Comparison of ENCODE assay signal across 8 cellular contexts in the genomic region with DNA sequence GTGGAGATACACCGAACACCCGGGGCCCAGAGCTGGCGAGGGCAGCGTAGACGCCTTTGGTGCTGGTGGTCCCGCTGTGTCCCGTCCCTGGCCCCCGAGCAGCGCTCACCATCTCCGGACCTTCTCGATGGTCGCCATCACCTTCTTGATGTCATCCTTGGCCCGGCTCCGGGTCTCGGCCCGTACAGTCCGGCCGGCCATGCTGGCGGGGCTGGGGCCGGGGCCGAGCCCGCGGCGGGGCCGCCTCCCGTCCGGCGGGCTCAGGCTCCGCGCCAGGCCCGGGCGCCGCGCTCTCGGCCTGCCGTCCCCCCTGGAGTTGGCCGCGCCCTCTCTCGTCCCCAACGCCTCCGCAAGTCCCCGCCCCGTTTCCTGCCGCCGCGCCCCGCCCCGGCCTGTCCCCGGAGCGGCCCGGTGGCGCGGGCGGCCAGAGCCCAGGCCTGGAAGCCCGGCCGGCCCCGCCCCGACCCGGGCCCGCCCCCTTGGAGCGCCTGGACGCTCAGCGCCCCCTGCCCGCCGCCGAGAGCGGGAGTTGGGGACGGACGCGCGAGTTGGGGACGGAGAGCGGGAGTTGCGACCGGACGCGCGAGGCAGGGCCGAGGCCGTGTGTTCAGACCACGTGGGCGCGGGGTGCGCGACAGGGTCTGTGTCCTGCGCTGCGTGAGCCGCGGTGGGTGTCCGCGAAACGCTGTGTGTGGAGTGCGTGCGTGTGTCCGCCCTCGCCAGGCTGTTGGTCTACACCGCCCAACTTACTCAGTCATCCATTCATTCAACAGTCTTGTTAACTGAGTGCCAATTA. TPM values are rescaled to one million over a fixed set of nuclear protein-coding genes. Genes with fewer than 3 reads are reported as not detected.
DNase-seq lines count a peak whose midpoint lies in the region; ATAC-seq and TF ChIP-seq lines count a peak whose summit lies in the region.

TSS of gene BCL7C (minus strand) at position 334 of the 796 bp plus-strand sequence. CDS start at position 201, 133 bp downstream.

- no peaks in the 10 kb centered on the region for H3K9me3 Mint-ChIP-seq in CD8-positive, alpha-beta T cell
- H3K9me3 Mint-ChIP-seq in activated CD8-positive, alpha-beta memory T cell treated with anti-CD3 and anti-CD28 coated beads, Interleukin-2, amount 10 ng/mL, durations not matched to agents 7 days and 5 days (ENCODE audit: low read depth): no peaks in the 10 kb centered on the region
- no peaks in the 10 kb centered on the region for H3K9me3 Mint-ChIP-seq in endodermal cell
- H3K9me3 Mint-ChIP-seq in mesothelial cell of epicardium: no peaks in the 10 kb centered on the region

- intact Hi-C loops in CD8-positive, alpha-beta T cell (cut with DNase I, micrococcal nuclease): loop anchor here (1.0 kb wide), 2 partner anchors 8 to 19 kb away; no protein-coding TSS in a partner anchor

- H3K4me1 ChIP-seq in CD8-positive, alpha-beta T cell (ENCODE audit: insufficient read depth, low read length): peaks cover 33% of the 10 kb centered on the region
- H3K4me1 ChIP-seq in endodermal cell (ENCODE audit: control insufficient read depth, insufficient read depth, low read length): peaks cover 15% of the 10 kb centered on the region

- no peaks in the 10 kb centered on the region for H3K9me3 ChIP-seq in CD8-positive, alpha-beta T cell (ENCODE audit: low read length)
- no peaks in the 10 kb centered on the region for H3K9me3 ChIP-seq in endodermal cell (ENCODE audit: control insufficient read depth, low read length)

- no peak for TF ChIP-seq CTCF in CD8-positive, alpha-beta T cell (IDR thresholded peaks at IDR 0.05)
- TF ChIP-seq CTCF in endodermal cell (conservative IDR thresholded peaks at IDR 0.05) (peak; percentile 64), mesothelial cell of epicardium (IDR thresholded peaks at IDR 0.05; ENCODE audit: unreplicated experiment) (peak; percentile 25)

- H3K4me1 Mint-ChIP-seq in CD8-positive, alpha-beta T cell (ENCODE audit: low read depth): peaks cover 43% of the 10 kb centered on the region
- peaks cover 41% of the 10 kb centered on the region for H3K4me1 Mint-ChIP-seq in activated CD8-positive, alpha-beta memory T cell treated with anti-CD3 and anti-CD28 coated beads, Interleukin-2, amount 10 ng/mL, durations not matched to agents 7 days and 5 days
- H3K4me1 Mint-ChIP-seq in endodermal cell (peaks cover 20% of the 10 kb centered on the region), mesothelial cell of epicardium (peaks cover 43% of the 10 kb centered on the region)

- peak within 1 kb of the TSS; percentile 72 for H3K4me3 ChIP-seq in CD8-positive, alpha-beta T cell (ENCODE audit: low read depth, low read length)
- peak within 1 kb of the TSS; percentile 88 for H3K4me3 ChIP-seq in endodermal cell (ENCODE audit: low read length)

- ATAC-seq in CD8-positive, alpha-beta T cell: peak; percentile 73
- ATAC-seq in GM19372 (IDR thresholded peaks at IDR 0.05; ENCODE audit: low read depth, unreplicated experiment) (peak; percentile 67), HG03558 (IDR thresholded peaks at IDR 0.05; ENCODE audit: extremely low read depth, unreplicated experiment) (peak; percentile 37)
- peak; percentile 91 for ATAC-seq in activated CD8-positive, alpha-beta memory T cell treated with anti-CD3 and anti-CD28 coated beads, Interleukin-2, amount 10 ng/mL, durations not matched to agents 7 days and 5 days

- POLR2A ChIA-PET in CD8-positive, alpha-beta T cell (lab: Charles Lee): interaction anchor here (1.0 to 2.3 kb wide), 3 partner anchors 8 to 157 kb away, joined by 3 to 11 read pairs (median 8); no protein-coding TSS in a partner anchor

- WGBS in endodermal cell (ENCODE audit: insufficient coverage in 1 of 2, insufficient read length in 1 of 2), 2 experiments: 1 to 2% methylated on average over 33 to 97 of the region's 97 CpGs

- peak within 1 kb of the TSS; percentile 88 for H3K4me3 Mint-ChIP-seq in CD8-positive, alpha-beta T cell
- peak within 1 kb of the TSS; percentile 85 for H3K4me3 Mint-ChIP-seq in activated CD8-positive, alpha-beta memory T cell treated with anti-CD3 and anti-CD28 coated beads, Interleukin-2, amount 10 ng/mL, durations not matched to agents 7 days and 5 days
- H3K4me3 Mint-ChIP-seq in endodermal cell (peak within 1 kb of the TSS; percentile 74), mesothelial cell of epicardium (peak within 1 kb of the TSS; percentile 80)

- H3K27ac Mint-ChIP-seq in CD8-positive, alpha-beta T cell: peak within 1 kb of the TSS; percentile 92
- peak within 1 kb of the TSS; percentile 75 for H3K27ac Mint-ChIP-seq in activated CD8-positive, alpha-beta memory T cell treated with anti-CD3 and anti-CD28 coated beads, Interleukin-2, amount 10 ng/mL, durations not matched to agents 7 days and 5 days
- peak within 1 kb of the TSS; percentile 84 for H3K27ac Mint-ChIP-seq in endodermal cell
- H3K27ac Mint-ChIP-seq in mesothelial cell of epicardium: peak within 1 kb of the TSS; percentile 100

- H3K36me3 ChIP-seq in CD8-positive, alpha-beta T cell (ENCODE audit: insufficient read depth, low read length): peaks cover 4% of the 10 kb centered on the region
- peaks cover 29% of the 10 kb centered on the region for H3K36me3 ChIP-seq in endodermal cell (ENCODE audit: control insufficient read depth, insufficient read depth, low read length)

- H3K27me3 Mint-ChIP-seq in CD8-positive, alpha-beta T cell (ENCODE audit: low read depth): no peaks in the 10 kb centered on the region
- no peaks in the 10 kb centered on the region for H3K27me3 Mint-ChIP-seq in activated CD8-positive, alpha-beta memory T cell treated with anti-CD3 and anti-CD28 coated beads, Interleukin-2, amount 10 ng/mL, durations not matched to agents 7 days and 5 days
- no peaks in the 10 kb centered on the region for H3K27me3 Mint-ChIP-seq in endodermal cell (ENCODE audit: insufficient read depth)
- H3K27me3 Mint-ChIP-seq in mesothelial cell of epicardium (ENCODE audit: low read depth): no peaks in the 10 kb centered on the region

- no peaks in the 10 kb centered on the region for H3K27me3 ChIP-seq in CD8-positive, alpha-beta T cell (ENCODE audit: insufficient read depth, low read length)
- no peaks in the 10 kb centered on the region for H3K27me3 ChIP-seq in endodermal cell (ENCODE audit: control insufficient read depth, insufficient read depth, low read length, poor library complexity, severe bottlenecking)

- peak within 1 kb of the TSS; percentile 75 for H3K9ac ChIP-seq in endodermal cell (ENCODE audit: extremely low read depth, low read length, poor library complexity, severe bottlenecking)

- peak within 1 kb of the TSS; percentile 45 for H3K27ac ChIP-seq in CD8-positive, alpha-beta T cell (ENCODE audit: low read depth, low read length)
- H3K27ac ChIP-seq in endodermal cell (ENCODE audit: low read depth, low read length): no peak within 1 kb of the TSS

- peaks cover 20% of the 10 kb centered on the region for H3K36me3 Mint-ChIP-seq in CD8-positive, alpha-beta T cell
- peaks cover 11% of the 10 kb centered on the region for H3K36me3 Mint-ChIP-seq in activated CD8-positive, alpha-beta memory T cell treated with anti-CD3 and anti-CD28 coated beads, Interleukin-2, amount 10 ng/mL, durations not matched to agents 7 days and 5 days
- H3K36me3 Mint-ChIP-seq in endodermal cell (ENCODE audit: low read depth): peaks cover 20% of the 10 kb centered on the region
- peaks cover 9% of the 10 kb centered on the region for H3K36me3 Mint-ChIP-seq in mesothelial cell of epicardium

- CTCF ChIA-PET in CD8-positive, alpha-beta T cell (lab: Charles Lee): interaction anchor here (1.2 to 2.2 kb wide), 2 partner anchors 8 to 18 kb away, joined by 3 to 15 read pairs; no protein-coding TSS in a partner anchor
- CTCF ChIA-PET in activated CD8-positive, alpha-beta memory T cell treated with anti-CD3 and anti-CD28 coated beads, Interleukin-2, amount 10 ng/mL, durations not matched to agents 7 days and 5 days (lab: Charles Lee): interaction anchor here (1.3 to 4.3 kb wide), 3 partner anchors 8 to 48 kb away, joined by 3 to 24 read pairs (median 4); no protein-coding TSS in a partner anchor

- peak; percentile 33 to 86 (median 75) for DNase-seq in CD8-positive, alpha-beta T cell
- DNase-seq in NOMO-1 treated with DMSO at 0.1 percent for 48 hours (lab: John Stamatoyannopoulos, UW; ENCODE audit: unreplicated experiment) (peak; percentile 89), endodermal cell (peak; percentile 96), mesothelial cell of epicardium (ENCODE audit: low spot score in 2 of 2, unreplicated experiment in 2 of 2) (peak; percentile 86)
- peak; percentile 90 for DNase-seq in activated CD8-positive, alpha-beta memory T cell treated with anti-CD3 and anti-CD28 coated beads, Interleukin-2, amount 10 ng/mL, durations not matched to agents 7 days and 5 days
- DNase-seq in stimulated activated CD8-positive, alpha-beta memory T cell treated with anti-CD3 and anti-CD28 coated beads, Interleukin-15, amount 100 ng/mL, for 48 hours (ENCODE audit: low read depth in 2 of 2): peak; percentile 84 to 86

RNA-seq across cellular contexts. Expression of gene BCL7C, which starts in this region (rescaled TPM):
- 10 to 100 TPM; 16.0 to 16.2 TPM for total RNA-seq in CD8-positive, alpha-beta T cell
- total RNA-seq in activated CD8-positive, alpha-beta memory T cell treated with anti-CD3 and anti-CD28 coated beads, Interleukin-2, amount 10 ng/mL, durations not matched to agents 7 days and 5 days: 10 to 100 TPM; 25.6 to 26.8 TPM
- total RNA-seq in endodermal cell: 10 to 100 TPM; 64.7 to 67.6 TPM
- 39.4 TPM for polyA plus RNA-seq in endodermal cell (2013, experiment 1 of 2)
- polyA plus RNA-seq in endodermal cell (2013, experiment 2 of 2): 41.9 TPM
- total RNA-seq in mesothelial cell of epicardium: 43.6 to 44.8 TPM (median 43.9 TPM) in 3 replicates

Comparison
In these comparisons a context has a peak if more than half of its experiments do, and no peak if none do; other contexts are left out.
1. ATAC-seq: peak in every context shown above with its lines; median percentile 91 in activated CD8-positive, alpha-beta memory T cell treated with anti-CD3 and anti-CD28 coated beads, Interleukin-2, amount 10 ng/mL, durations not matched to agents 7 days and 5 days; 73 in CD8-positive, alpha-beta T cell; 67 in GM19372; 37 in HG03558.